ENCODE assay signal across 1 cellular context in genomic region chr9:85443190-85443598, GRCh38.
TF ChIP-seq lines count a peak whose summit lies in the region.

No MANE protein-coding gene starts in this region.

TF ChIP-seq in GM23338, 12 proteins besides CTCF, POLR2A, EP300 and RAD21:
- TF ChIP-seq ZNF462 (CRISPR knock-in tag; IDR thresholded peaks at IDR 0.05) = no peak
- TF ChIP-seq ZNF331 (CRISPR knock-in tag; IDR thresholded peaks at IDR 0.05; ENCODE audit: low read depth) = no peak
- no peak for TF ChIP-seq POLR2AphosphoS5 (IDR thresholded peaks at IDR 0.05; ENCODE audit: low read depth)
- TF ChIP-seq EZH2phosphoT487 (IDR thresholded peaks at IDR 0.05; ENCODE audit: unreplicated experiment) = no peak
- no peak for TF ChIP-seq REST (IDR thresholded peaks at IDR 0.05; ENCODE audit: unreplicated experiment)
- no peak for TF ChIP-seq CREB1 (CRISPR knock-in tag; IDR thresholded peaks at IDR 0.05; ENCODE audit: low read depth)
- no peak for TF ChIP-seq STAT1 (IDR thresholded peaks at IDR 0.05; ENCODE audit: unreplicated experiment)
- TF ChIP-seq, protein P1, sequence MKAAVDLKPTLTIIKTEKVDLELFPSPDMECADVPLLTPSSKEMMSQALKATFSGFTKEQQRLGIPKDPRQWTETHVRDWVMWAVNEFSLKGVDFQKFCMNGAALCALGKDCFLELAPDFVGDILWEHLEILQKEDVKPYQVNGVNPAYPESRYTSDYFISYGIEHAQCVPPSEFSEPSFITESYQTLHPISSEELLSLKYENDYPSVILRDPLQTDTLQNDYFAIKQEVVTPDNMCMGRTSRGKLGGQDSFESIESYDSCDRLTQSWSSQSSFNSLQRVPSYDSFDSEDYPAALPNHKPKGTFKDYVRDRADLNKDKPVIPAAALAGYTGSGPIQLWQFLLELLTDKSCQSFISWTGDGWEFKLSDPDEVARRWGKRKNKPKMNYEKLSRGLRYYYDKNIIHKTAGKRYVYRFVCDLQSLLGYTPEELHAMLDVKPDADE (IDR thresholded peaks at IDR 0.05) = no peak
- no peak for TF ChIP-seq EZH2 (IDR thresholded peaks at IDR 0.05; ENCODE audit: low read depth, unreplicated experiment)
- no peak for TF ChIP-seq NANOG (IDR thresholded peaks at IDR 0.05; ENCODE audit: borderline replicate concordance)
- TF ChIP-seq JUNB (IDR thresholded peaks at IDR 0.05; ENCODE audit: unreplicated experiment) = no peak
- TF ChIP-seq ZNF114 (CRISPR knock-in tag; IDR thresholded peaks at IDR 0.05) = no peak
